2 cellular contexts compared by ENCODE assay signal in genomic region chr5:180583738-180584137, GRCh38.
TF ChIP-seq lines count a peak whose summit lies in the region.

No MANE protein-coding gene starts in this region.

TF ChIP-seq in HepG2, 621 proteins besides CTCF, POLR2A, EP300 and RAD21:
- no peak for TF ChIP-seq ZFYVE20 (CRISPR knock-in tag; IDR thresholded peaks at IDR 0.05; ENCODE audit: borderline replicate concordance, low read depth)
- TF ChIP-seq MAFF (IDR thresholded peaks at IDR 0.05; ENCODE audit: low read depth, low read length): peak; percentile 61; the same call in 1 of the 2 replicates
- peak; percentile 24 to 64; a peak in 3 of 4 replicates for TF ChIP-seq MAFK (conservative IDR thresholded peaks at IDR 0.05 in 1 of 2, IDR thresholded peaks at IDR 0.05 in 1 of 2; ENCODE audit: low read length in 2 of 2)

TF ChIP-seq in K562, 482 proteins besides CTCF, POLR2A, EP300 and RAD21:
- TF ChIP-seq ZNF592 (IDR thresholded peaks at IDR 0.05): no peak
- peak; percentile 69 for TF ChIP-seq ZNF316 (IDR thresholded peaks at IDR 0.05)
- TF ChIP-seq ETS2 (tag; IDR thresholded peaks at IDR 0.05; ENCODE audit: borderline replicate concordance, poor library complexity, severe bottlenecking): no peak
- peak; percentile 36; the same call in 1 of the 2 replicates for TF ChIP-seq MAFG (tag; conservative IDR thresholded peaks at IDR 0.05)
- TF ChIP-seq ZNF79 (CRISPR knock-in tag; IDR thresholded peaks at IDR 0.05; ENCODE audit: low read depth): no peak
- TF ChIP-seq HDAC8 (tag; IDR thresholded peaks at IDR 0.05): no peak
- TF ChIP-seq ZNF174 (CRISPR knock-in tag; IDR thresholded peaks at IDR 0.05): no peak
- peak; percentile 61 for TF ChIP-seq C11orf30 (IDR thresholded peaks at IDR 0.05; ENCODE audit: low read depth)
- no peak for TF ChIP-seq FOXO4 (CRISPR knock-in tag; IDR thresholded peaks at IDR 0.05)
- TF ChIP-seq MAFF (IDR thresholded peaks at IDR 0.05; ENCODE audit: low read length): peak; percentile 19; the same call in 1 of the 2 replicates
